Comparison of ENCODE assay signal across 16 cellular contexts in the genomic region with DNA sequence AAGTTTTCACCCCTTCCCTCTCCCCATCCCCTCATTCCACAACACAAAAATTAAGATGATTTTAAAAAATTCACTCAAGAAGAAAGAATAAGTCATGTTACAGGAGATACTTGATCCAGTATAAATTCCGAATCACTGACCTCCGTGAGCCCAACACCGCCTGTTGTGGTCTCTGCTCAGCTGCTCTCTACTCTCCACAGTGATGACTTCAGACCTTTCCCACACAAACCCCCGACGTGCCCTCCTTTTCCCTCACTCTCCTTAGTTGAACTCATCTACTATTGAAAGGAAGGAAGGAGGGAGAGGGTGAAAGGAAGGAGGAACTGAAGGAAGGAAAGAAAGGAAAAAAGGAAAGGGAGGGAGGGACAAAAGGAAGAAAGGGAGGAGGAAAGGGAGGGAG. TPM values are rescaled to one million over a fixed set of nuclear protein-coding genes. Genes with fewer than 3 reads are reported as not detected.
A peak's percentile ranks its signal among the peaks of the same experiment; 100 is the strongest.
DNase-seq lines count a peak whose midpoint lies in the region; TF ChIP-seq lines count a peak whose summit lies in the region.
"Had no signal": no experiment of that assay in that cellular context is flagged by ENCODE, and none has a peak within 500 bp of the region (broad histone marks: within the 10 kb centered on the region; RNA-seq: fewer than 3 reads in every experiment).

No MANE protein-coding gene starts in this region.

- H3K4me3 Mint-ChIP-seq in endodermal cell = no peak overlapping the region
- H3K4me3 Mint-ChIP-seq in activated T-helper 2 cell treated with anti-CD3 and anti-CD28 coated beads, Interferon-gamma antibody, Interleukin-2, Interleukin-4, amounts not matched to agents 10 μg/mL and 5 μg/mL and 100 μg/mL, durations not matched to agents 14 hours and 24 hours and 36 hours (ENCODE audit: low read depth) = no peak overlapping the region
- H3K4me3 Mint-ChIP-seq: CD4-positive, alpha-beta memory T cell; H9; HFFc6 had no signal

- H3K18ac ChIP-seq in mesendoderm (ENCODE audit: low read length) = no peak overlapping the region

- no peak overlapping the region for H3K27ac Mint-ChIP-seq in endodermal cell
- no peak overlapping the region for H3K27ac Mint-ChIP-seq in activated T-helper 2 cell treated with anti-CD3 and anti-CD28 coated beads, Interferon-gamma antibody, Interleukin-2, Interleukin-4, amounts not matched to agents 10 μg/mL and 5 μg/mL and 100 μg/mL, durations not matched to agents 14 hours and 24 hours and 36 hours
- H3K27ac Mint-ChIP-seq: H9, HFFc6 had no signal

- no peak overlapping the region for H2AK5ac ChIP-seq in mesendoderm (ENCODE audit: low read length)

- no peaks in the 10 kb centered on the region for H3K79me1 ChIP-seq in mesendoderm (ENCODE audit: low read length)

- no peaks in the 10 kb centered on the region for H3K36me3 Mint-ChIP-seq in endodermal cell (ENCODE audit: low read depth)
- H3K36me3 Mint-ChIP-seq in activated T-helper 2 cell treated with anti-CD3 and anti-CD28 coated beads, Interferon-gamma antibody, Interleukin-2, Interleukin-4, amounts not matched to agents 10 μg/mL and 5 μg/mL and 100 μg/mL, durations not matched to agents 14 hours and 24 hours and 36 hours (ENCODE audit: low read depth) = peaks cover 3% of the 10 kb centered on the region

- H3K4me1 ChIP-seq in HEK293 (ENCODE audit: control insufficient read depth, insufficient read depth, low read length) = no peaks in the 10 kb centered on the region
- no peaks in the 10 kb centered on the region for H3K4me1 ChIP-seq in endodermal cell (ENCODE audit: control insufficient read depth, insufficient read depth, low read length)
- no peaks in the 10 kb centered on the region for H3K4me1 ChIP-seq in PC-9 (replicated peaks; ENCODE audit: insufficient read depth)
- no peaks in the 10 kb centered on the region for H3K4me1 ChIP-seq in mesendoderm (ENCODE audit: control insufficient read depth, low read depth, low read length)
- H3K4me1 ChIP-seq: BE2C had no signal

- H3F3A ChIP-seq in PC-9 (ENCODE audit: insufficient read depth, low read depth) = no peaks in the 10 kb centered on the region

- H3K27me3 ChIP-seq in endodermal cell (ENCODE audit: control insufficient read depth, insufficient read depth, low read length, poor library complexity, severe bottlenecking) (no peaks in the 10 kb centered on the region), PC-9 (ENCODE audit: insufficient read depth, low read depth) (peaks cover 92% of the 10 kb centered on the region), mesendoderm (ENCODE audit: insufficient read depth, low read length, poor library complexity) (no peaks in the 10 kb centered on the region)
- H3K27me3 ChIP-seq: BE2C had no signal

- POLR2A ChIA-PET in HEK293 (lab: Yijun Ruan, JAX) (no interaction called here), PC-9 (lab: Charles Lee; ENCODE audit: unreplicated experiment) (no interaction called here)

- no peak overlapping the region for H2BK120ac ChIP-seq in mesendoderm (ENCODE audit: low read depth, low read length)

- no peak overlapping the region for H3K23ac ChIP-seq in mesendoderm (ENCODE audit: low read length)

- 92% methylated on average over 3 of the region's 5 CpGs; no CpG with 5 or more reads in 1 of the 2 experiments for WGBS in endodermal cell (ENCODE audit: insufficient coverage in 1 of 2, insufficient read length in 1 of 2), 2 experiments
- no CpG with 5 or more reads among the region's 5 CpGs for WGBS in mesendoderm (ENCODE audit: extremely low coverage, insufficient coverage, low lambda C conversion rate)

- H3K27ac ChIP-seq in HEK293 (ENCODE audit: extremely low read depth, low read depth, low read length) = no peak overlapping the region
- no peak overlapping the region for H3K27ac ChIP-seq in endodermal cell (ENCODE audit: low read depth, low read length)
- H3K27ac ChIP-seq in PC-9 = no peak overlapping the region
- H3K27ac ChIP-seq in mesendoderm (ENCODE audit: low read depth, low read length) = no peak overlapping the region
- H3K27ac ChIP-seq: C4-2B, HL-60 had no signal

- CTCF ChIA-PET in HEK293 (lab: Yijun Ruan, JAX) = no interaction called here
- CTCF ChIA-PET in PC-9 (lab: Charles Lee) = no interaction called here

- DNase-seq in endodermal cell = peak; percentile 12
- peak; percentile 75 for DNase-seq in myocyte (ENCODE audit: low read depth)
- peak; percentile 26 for DNase-seq in ureter (ENCODE audit: low spot score)
- DNase-seq in PC-9 = no peak
- DNase-seq in activated T-helper 2 cell treated with anti-CD3 and anti-CD28 coated beads, Interferon-gamma antibody, Interleukin-2, Interleukin-4, amounts not matched to agents 10 μg/mL and 5 μg/mL and 100 μg/mL, durations not matched to agents 14 hours and 24 hours and 36 hours (ENCODE audit: low spot score) = no peak
- DNase-seq in mesendoderm = no peak
- DNase-seq: BE2C, DMS79, GOT3, H9, HFFc6 had no signal

- intact Hi-C loops in PC-9 (cut with micrococcal nuclease; ENCODE audit: unreplicated experiment) = no loop called here
- intact Hi-C loops in activated T-helper 2 cell treated with anti-CD3 and anti-CD28 coated beads, Interferon-gamma antibody, Interleukin-2, Interleukin-4, amounts not matched to agents 10 μg/mL and 5 μg/mL and 100 μg/mL, durations not matched to agents 14 hours and 24 hours and 36 hours (cut with micrococcal nuclease) = no loop called here

- H3K9ac ChIP-seq in endodermal cell (ENCODE audit: extremely low read depth, low read length, poor library complexity, severe bottlenecking) (no peak overlapping the region), mesendoderm (ENCODE audit: low read length) (no peak overlapping the region)

- BruUV-seq in PC-9 (replicated peaks; lab: Mats Ljungman, UMichigan) = no TSS peak

- no peak overlapping the region for H4K5ac ChIP-seq in mesendoderm (ENCODE audit: low read length)

- H3K4me2 ChIP-seq in PC-9 = no peak overlapping the region
- H3K4me2 ChIP-seq in mesendoderm (ENCODE audit: low read length) = no peak overlapping the region

- H4K20me1 ChIP-seq in PC-9 (ENCODE audit: insufficient read depth) = no peaks in the 10 kb centered on the region

- TF ChIP-seq CTCF in HEK293 (tag by site-specific recombination; IDR thresholded peaks at IDR 0.05) (no peak), endodermal cell (conservative IDR thresholded peaks at IDR 0.05) (no peak), PC-9 (conservative IDR thresholded peaks at IDR 0.05) (no peak)

- peaks cover 55% of the 10 kb centered on the region for H3K9me3 Mint-ChIP-seq in endodermal cell
- H3K9me3 Mint-ChIP-seq in activated T-helper 2 cell treated with anti-CD3 and anti-CD28 coated beads, Interferon-gamma antibody, Interleukin-2, Interleukin-4, amounts not matched to agents 10 μg/mL and 5 μg/mL and 100 μg/mL, durations not matched to agents 14 hours and 24 hours and 36 hours = peaks cover 65% of the 10 kb centered on the region

- no peak overlapping the region for H2BK5ac ChIP-seq in mesendoderm (ENCODE audit: low read length)

- H3K4me3 ChIP-seq in HEK293 (ENCODE audit: low read depth, low read length) (no peak overlapping the region), endodermal cell (ENCODE audit: low read length) (no peak overlapping the region), PC-9 (no peak overlapping the region), mesendoderm (ENCODE audit: low read length) (no peak overlapping the region)
- H3K4me3 ChIP-seq: GM12878 had no signal

- H3K79me2 ChIP-seq in PC-9 (ENCODE audit: low read depth) (no peaks in the 10 kb centered on the region), mesendoderm (ENCODE audit: control insufficient read depth, insufficient read depth, low read length) (no peaks in the 10 kb centered on the region)

- no peak overlapping the region for H3K4ac ChIP-seq in mesendoderm (ENCODE audit: low read depth, low read length)

- peaks cover 2% of the 10 kb centered on the region for H3K27me3 Mint-ChIP-seq in endodermal cell (ENCODE audit: insufficient read depth)
- H3K27me3 Mint-ChIP-seq in activated T-helper 2 cell treated with anti-CD3 and anti-CD28 coated beads, Interferon-gamma antibody, Interleukin-2, Interleukin-4, amounts not matched to agents 10 μg/mL and 5 μg/mL and 100 μg/mL, durations not matched to agents 14 hours and 24 hours and 36 hours (ENCODE audit: low read depth) = no peaks in the 10 kb centered on the region
- H3K27me3 Mint-ChIP-seq: CD4-positive, alpha-beta memory T cell had no signal

- no peak overlapping the region for H2AFZ ChIP-seq in PC-9

- H3K9me3 ChIP-seq in HEK293 (ENCODE audit: control insufficient read depth, insufficient read depth, low read depth, low read length) (no peaks in the 10 kb centered on the region), endodermal cell (ENCODE audit: control insufficient read depth, low read length) (peaks cover 19% of the 10 kb centered on the region), PC-9 (ENCODE audit: insufficient read depth, low read depth) (0 out of 2 replicates have a peak, but pooled peaks cover 2% of the 10 kb centered on the region)
- H3K9me3 ChIP-seq: BE2C had no signal

- H3K56ac ChIP-seq in mesendoderm (ENCODE audit: low read length) = no peak overlapping the region

- no peak overlapping the region for H2BK15ac ChIP-seq in mesendoderm (replicated peaks; ENCODE audit: low read depth)

- no peaks in the 10 kb centered on the region for H3K9me2 ChIP-seq in PC-9 (ENCODE audit: insufficient read depth)

- no peak overlapping the region for H4K8ac ChIP-seq in mesendoderm (ENCODE audit: low read depth, low read length)

- no peaks in the 10 kb centered on the region for H3K4me1 Mint-ChIP-seq in endodermal cell
- no peaks in the 10 kb centered on the region for H3K4me1 Mint-ChIP-seq in activated T-helper 2 cell treated with anti-CD3 and anti-CD28 coated beads, Interferon-gamma antibody, Interleukin-2, Interleukin-4, amounts not matched to agents 10 μg/mL and 5 μg/mL and 100 μg/mL, durations not matched to agents 14 hours and 24 hours and 36 hours (ENCODE audit: low read depth)
- H3K4me1 Mint-ChIP-seq: CD4-positive, alpha-beta memory T cell; H9 had no signal

- no peaks in the 10 kb centered on the region for H3K36me3 ChIP-seq in HEK293 (ENCODE audit: control insufficient read depth in 2 of 2, insufficient read depth in 1 of 2, low read length in 2 of 2)
- H3K36me3 ChIP-seq in endodermal cell (ENCODE audit: control insufficient read depth, insufficient read depth, low read length) = no peaks in the 10 kb centered on the region
- H3K36me3 ChIP-seq in PC-9 (ENCODE audit: low read depth) = no peaks in the 10 kb centered on the region
- H3K36me3 ChIP-seq in mesendoderm (ENCODE audit: control insufficient read depth, insufficient read depth, low read length) = no peaks in the 10 kb centered on the region
- H3K36me3 ChIP-seq: BE2C had no signal

TF ChIP-seq in HEK293, 187 proteins besides CTCF, POLR2A, EP300 and RAD21:
- TF ChIP-seq PRDM1 (tag by site-specific recombination; IDR thresholded peaks at IDR 0.05) = peak; percentile 74
- TF ChIP-seq ZBTB20 (tag by site-specific recombination; IDR thresholded peaks at IDR 0.05) = no peak

RNA-seq across cellular contexts. Expression of gene ZNF354C, which starts 55.1 kb away (rescaled TPM):
- total RNA-seq in endodermal cell = 1 to 10 TPM; 3.4 to 4.8 TPM
- polyA plus RNA-seq in endodermal cell (2013, experiment 1 of 2) = 6.2 TPM
- 5.9 TPM for polyA plus RNA-seq in endodermal cell (2013, experiment 2 of 2)
- 3.0 and 3.4 TPM in 2 replicates for total RNA-seq in myocyte
- polyA plus RNA-seq in myocyte (2012) = 1.8 TPM
- total RNA-seq in ureter = 5.7 TPM
- 2.5 and 2.7 TPM in 2 replicates for total RNA-seq in PC-9 (2021)
- 3.4 and 3.5 TPM in 2 replicates for total RNA-seq in activated T-helper 2 cell treated with anti-CD3 and anti-CD28 coated beads, Interferon-gamma antibody, Interleukin-2, Interleukin-4, amounts not matched to agents 10 μg/mL and 5 μg/mL and 100 μg/mL, durations not matched to agents 14 hours and 24 hours and 36 hours
- 2.7 TPM for polyA plus RNA-seq in mesendoderm (2013, experiment 1 of 2)
- 2.8 TPM for polyA plus RNA-seq in mesendoderm (2013, experiment 2 of 2)

Comparison
In these comparisons a context has a peak if more than half of its experiments do, and no peak if none do; other contexts are left out.
1. DNase-seq: peak in endodermal cell (single experiment), myocyte (single experiment) and ureter (single experiment); none in PC-9 (0 of 2), activated T-helper 2 cell treated with anti-CD3 and anti-CD28 coated beads, Interferon-gamma antibody, Interleukin-2, Interleukin-4, amounts not matched to agents 10 μg/mL and 5 μg/mL and 100 μg/mL, durations not matched to agents 14 hours and 24 hours and 36 hours (single experiment) and mesendoderm (single experiment).